10 cellular contexts compared by ENCODE assay signal in the genomic region with DNA sequence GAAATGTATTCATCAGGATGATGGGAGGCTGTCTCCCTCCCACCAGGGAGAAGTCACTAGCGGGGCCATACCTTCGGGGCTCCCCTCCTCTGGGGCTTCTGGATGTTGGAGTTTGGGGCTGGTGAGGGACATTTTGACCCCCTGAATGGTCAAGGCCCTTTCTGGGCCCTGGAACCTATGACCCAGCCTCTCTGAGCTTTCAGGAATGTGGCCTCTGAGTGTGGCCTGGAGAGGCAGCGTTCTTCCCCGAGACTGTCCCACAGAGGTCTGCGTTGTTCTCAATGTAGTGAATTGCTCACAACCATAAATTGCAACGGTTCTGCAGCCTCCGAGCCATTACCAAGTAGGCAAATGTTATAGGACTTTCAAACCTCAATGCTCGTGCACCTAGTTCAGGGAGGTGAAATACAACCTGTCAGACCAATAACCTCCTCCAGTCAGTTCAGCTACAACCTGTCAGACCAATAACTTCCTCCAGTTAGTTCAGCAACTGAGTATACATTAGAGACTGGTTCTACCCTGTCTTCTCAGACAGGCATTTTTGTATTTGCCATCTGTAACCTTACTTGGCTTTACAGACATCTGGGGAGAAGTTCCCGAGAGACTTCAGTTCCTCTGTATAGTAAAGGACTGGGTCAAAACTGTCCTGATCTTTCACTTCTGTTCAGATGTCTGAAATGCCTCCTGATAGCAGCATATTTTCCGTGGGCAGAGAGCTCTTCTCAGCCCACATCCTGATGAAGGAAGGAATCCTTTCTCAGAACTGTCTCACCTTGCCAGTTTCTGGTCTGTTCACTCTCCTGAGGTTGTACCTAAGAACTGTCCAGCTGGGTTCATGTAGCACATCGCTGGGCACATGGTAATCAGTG. TPM values are rescaled to one million over a fixed set of nuclear protein-coding genes. Genes with fewer than 3 reads are reported as not detected.
DNase-seq lines count a peak whose midpoint lies in the region; ATAC-seq and TF ChIP-seq lines count a peak whose summit lies in the region.
"Had no signal": no experiment of that assay in that cellular context is flagged by ENCODE, and none has a peak within 500 bp of the region (broad histone marks: within the 10 kb centered on the region; RNA-seq: fewer than 3 reads in every experiment).

No MANE protein-coding gene starts in this region.

- no peak for TF ChIP-seq POLR2A in thyroid gland (IDR thresholded peaks at IDR 0.05)

- CTCF ChIA-PET in activated CD4-positive, alpha-beta T cell treated with anti-CD3 and anti-CD28 coated beads for 36 hours (lab: Charles Lee): interaction anchor here (0.6 to 0.7 kb wide), 2 partner anchors 13 to 52 kb away, joined by 3 to 4 read pairs; no protein-coding TSS in a partner anchor

- DNase-seq in activated CD4-positive, alpha-beta T cell treated with anti-CD3 and anti-CD28 coated beads for 36 hours: no peak
- no peak for DNase-seq in activated CD4-positive, alpha-beta T cell treated with anti-CD3 and anti-CD28 coated beads for 48 hours
- DNase-seq in left colon (no peak), thyroid gland (no peak), occipital lobe (lab: John Stamatoyannopoulos, UW) (no peak), Ammon's horn (ENCODE audit: low spot score) (no peak)
- DNase-seq: NCI-H345, SW 1271 had no signal

- intact Hi-C loops in activated CD4-positive, alpha-beta T cell treated with anti-CD3 and anti-CD28 coated beads for 36 hours (cut with DNase I, micrococcal nuclease): no loop called here
- intact Hi-C loops in left colon (cut with DNase I, micrococcal nuclease) (no loop called here), thyroid gland (cut with DNase I) (no loop called here)

- POLR2A ChIA-PET in activated CD4-positive, alpha-beta T cell treated with anti-CD3 and anti-CD28 coated beads for 36 hours (lab: Charles Lee): no interaction called here

- TF ChIP-seq CTCF in thyroid gland (IDR thresholded peaks at IDR 0.05): no peak

- H3K27me3 Mint-ChIP-seq in activated CD4-positive, alpha-beta T cell treated with anti-CD3 and anti-CD28 coated beads for 36 hours: no peaks in the 10 kb centered on the region
- H3K27me3 Mint-ChIP-seq in activated naive CD8-positive, alpha-beta T cell: no peaks in the 10 kb centered on the region

- peak overlapping the region; percentile 74 for H3K27ac Mint-ChIP-seq in activated CD4-positive, alpha-beta T cell treated with anti-CD3 and anti-CD28 coated beads for 36 hours
- H3K27ac Mint-ChIP-seq in activated naive CD8-positive, alpha-beta T cell: peak overlapping the region; percentile 1

- H3K4me1 ChIP-seq in thyroid gland: peaks cover 30 to 41% of the 10 kb centered on the region in 2 donors

- ATAC-seq in activated CD4-positive, alpha-beta T cell treated with anti-CD3 and anti-CD28 coated beads for 36 hours: peak; percentile 57
- ATAC-seq in left colon: peak; percentile 46
- ATAC-seq in HG02588 (IDR thresholded peaks at IDR 0.05; ENCODE audit: unreplicated experiment): no peak

- H3K36me3 ChIP-seq in thyroid gland: no peaks in the 10 kb centered on the region

- H3K36me3 Mint-ChIP-seq in activated CD4-positive, alpha-beta T cell treated with anti-CD3 and anti-CD28 coated beads for 36 hours (ENCODE audit: low read depth): peaks cover 39% of the 10 kb centered on the region
- H3K36me3 Mint-ChIP-seq in activated naive CD8-positive, alpha-beta T cell: no peaks in the 10 kb centered on the region

- H3K27ac ChIP-seq in thyroid gland: peak overlapping the region in 2 of 3 donors; percentile 35 to 57

- no peaks in the 10 kb centered on the region for H3K9me3 ChIP-seq in thyroid gland

- H3K4me3 Mint-ChIP-seq in activated CD4-positive, alpha-beta T cell treated with anti-CD3 and anti-CD28 coated beads for 36 hours: no peak overlapping the region
- H3K4me3 Mint-ChIP-seq in activated naive CD8-positive, alpha-beta T cell: no peak overlapping the region

- WGBS in thyroid gland, 2 donors: 85% methylated on average over 11 of the region's 11 CpGs

- H3K9me3 Mint-ChIP-seq in activated CD4-positive, alpha-beta T cell treated with anti-CD3 and anti-CD28 coated beads for 36 hours (ENCODE audit: low read depth): no peaks in the 10 kb centered on the region
- no peaks in the 10 kb centered on the region for H3K9me3 Mint-ChIP-seq in activated naive CD8-positive, alpha-beta T cell (ENCODE audit: low read depth)

- H3K4me3 ChIP-seq in thyroid gland (replicated peaks in 1 of 3): no peak overlapping the region

- H3K27me3 ChIP-seq in thyroid gland: no peaks in the 10 kb centered on the region

- H3K4me1 Mint-ChIP-seq in activated CD4-positive, alpha-beta T cell treated with anti-CD3 and anti-CD28 coated beads for 36 hours: peaks cover 76% of the 10 kb centered on the region
- H3K4me1 Mint-ChIP-seq in activated naive CD8-positive, alpha-beta T cell (ENCODE audit: low read depth): peaks cover 46% of the 10 kb centered on the region

RNA-seq across cellular contexts. Expression of gene MICAL2, which starts 34.1 kb away (rescaled TPM):
- 100 to 1,000 TPM; 186 to 207 TPM for total RNA-seq in activated CD4-positive, alpha-beta T cell treated with anti-CD3 and anti-CD28 coated beads for 36 hours
- 100 to 1,000 TPM; 268 to 361 TPM for total RNA-seq in left colon
- total RNA-seq in thyroid gland: 10 to 100 TPM; 27.4 to 63.6 (median 51.9) TPM
- total RNA-seq in occipital lobe: 28.2 TPM
